ENCODE assay signal across 19 cellular contexts in genomic region chr20:15220778-15221565, GRCh38.
DNase-seq lines count a peak whose midpoint lies in the region; ATAC-seq, FAIRE-seq and TF ChIP-seq lines count a peak whose summit lies in the region.
"Had no signal": no experiment of that assay in that cellular context is flagged by ENCODE, and none has a peak within 500 bp of the region (broad histone marks: within the 10 kb centered on the region; RNA-seq: fewer than 3 reads in every experiment).

No MANE protein-coding gene starts in this region.

- TF ChIP-seq CTCF in A549 (IDR thresholded peaks at IDR 0.05) (no peak), H1 (IDR thresholded peaks at IDR 0.05; ENCODE audit: control extremely low read depth in 1 of 3, insufficient read depth in 1 of 3, low read depth in 1 of 3, low read length in 3 of 3) (no peak), HepG2 (CRISPR knock-in tag; IDR thresholded peaks at IDR 0.05) (no peak)

- no peak overlapping the region for H4K5ac ChIP-seq in H1 (ENCODE audit: insufficient read length, low read depth, low read length)

- H2BK20ac ChIP-seq in H1 (ENCODE audit: low read length): 0 out of 2 replicates have a peak overlapping the region, but pooled peaks have one; percentile 66

- no peak overlapping the region for H3K4me3 Mint-ChIP-seq in activated T-cell treated with anti-CD3 and anti-CD28 coated beads, Interleukin-2, amount 50 U/mL, for 72 hours
- H3K4me3 Mint-ChIP-seq: activated B cell treated with CpG ODN at 0.5 μM for 24 hours had no signal

- H3K4me3 ChIP-seq in A549: no peak overlapping the region
- H3K4me3 ChIP-seq in NT2/D1 (ENCODE audit: insufficient read length, low read depth): no peak overlapping the region
- no peak overlapping the region for H3K4me3 ChIP-seq in H1 (ENCODE audit: extremely low read depth in 1 of 4, insufficient read depth in 2 of 4, low read depth in 3 of 4, low read length in 4 of 4)
- H3K4me3 ChIP-seq in HepG2 (replicated peaks in 1 of 3; ENCODE audit: insufficient read depth in 1 of 3, low read depth in 2 of 3, low read length in 3 of 3): no peak overlapping the region
- H3K4me3 ChIP-seq: body of pancreas, Peyer's patch had no signal

- H3K9me3 ChIP-seq in A549 (no peaks in the 10 kb centered on the region), NT2/D1 (ENCODE audit: insufficient read depth, low read length) (no peaks in the 10 kb centered on the region), H1 (ENCODE audit: insufficient read depth in 2 of 2, low read depth in 1 of 2, low read length in 1 of 2) (no peaks in the 10 kb centered on the region), HepG2 (ENCODE audit: low read length) (0 out of 2 replicates have a peak, but pooled peaks cover 9% of the 10 kb centered on the region)
- H3K9me3 ChIP-seq: body of pancreas, Peyer's patch had no signal

- no peak overlapping the region for H3K4me2 ChIP-seq in A549
- peak overlapping the region; percentile 26 to 42; a peak in 3 of 4 replicates for H3K4me2 ChIP-seq in H1 (ENCODE audit: insufficient read depth in 1 of 2, low read depth in 2 of 2, low read length in 2 of 2)
- H3K4me2 ChIP-seq in HepG2 (ENCODE audit: low read depth, low read length): no peak overlapping the region

- in situ Hi-C loops in HepG2 (cut with HindIII; ENCODE audit: extremely low pct_ligation_motif_present, low pct_unique_long_range_greater_than_20kb): no loop called here

- no peak for TF ChIP-seq EP300 in A549 (IDR thresholded peaks at IDR 0.05)
- TF ChIP-seq EP300 in H1 (IDR thresholded peaks at IDR 0.05; ENCODE audit: borderline replicate concordance in 1 of 2, low read depth in 2 of 2, low read length in 2 of 2): no peak
- no peak for TF ChIP-seq EP300 in HepG2 (IDR thresholded peaks at IDR 0.05; ENCODE audit: low read depth in 2 of 2, low read length in 2 of 2)
- TF ChIP-seq EP300 in HepG2 (CRISPR knock-in tag; IDR thresholded peaks at IDR 0.05; ENCODE audit: borderline replicate concordance): no peak

- H3K18ac ChIP-seq in H1 (ENCODE audit: extremely low read depth, low read length): no peak overlapping the region

- H2BK15ac ChIP-seq in H1 (ENCODE audit: low read length): no peak overlapping the region

- no peak overlapping the region for H3K14ac ChIP-seq in H1 (ENCODE audit: insufficient read length)

- POLR2A ChIA-PET in A549 (lab: Yijun Ruan, JAX): no interaction called here
- POLR2A ChIA-PET in H1 (lab: Charles Lee; ENCODE audit: partially characterized antibody): no interaction called here
- POLR2A ChIA-PET in HepG2 (lab: Yijun Ruan, JAX): no interaction called here

- FAIRE-seq in A549 (lab: Jason Lieb, UNC) (peak; percentile 49), H1 (lab: Jason Lieb, UNC) (no peak), HepG2 (lab: Jason Lieb, UNC) (no peak)
- FAIRE-seq: A204.1 had no signal

- H2AK5ac ChIP-seq in H1 (ENCODE audit: low read depth, low read length): no peak overlapping the region

- H2BK5ac ChIP-seq in H1 (ENCODE audit: low read depth, low read length): peak overlapping the region; percentile 75; the same call in 1 of the 2 replicates

- H3K36me3 Mint-ChIP-seq in activated T-cell treated with anti-CD3 and anti-CD28 coated beads, Interleukin-2, amount 50 U/mL, for 72 hours (ENCODE audit: insufficient read depth in 2 of 2): no peaks in the 10 kb centered on the region

- no peak overlapping the region for H3K56ac ChIP-seq in H1 (replicated peaks; ENCODE audit: insufficient read length, low read depth, low read length)

- no peak for TF ChIP-seq RAD21 in A549 (conservative IDR thresholded peaks at IDR 0.05 in 1 of 2, IDR thresholded peaks at IDR 0.05 in 1 of 2)
- no peak for TF ChIP-seq RAD21 in H1 (IDR thresholded peaks at IDR 0.05 in 1 of 2, conservative IDR thresholded peaks at IDR 0.05 in 1 of 2; ENCODE audit: low read depth in 2 of 2, low read length in 2 of 2)
- no peak for TF ChIP-seq RAD21 in HepG2 (CRISPR knock-in tag; IDR thresholded peaks at IDR 0.05)

- no peaks in the 10 kb centered on the region for H3K79me1 ChIP-seq in H1 (ENCODE audit: low read depth, low read length)

- peaks cover 3 to 10% of the 10 kb centered on the region in 2 donors for H3K9me3 Mint-ChIP-seq in activated T-cell treated with anti-CD3 and anti-CD28 coated beads, Interleukin-2, amount 50 U/mL, for 72 hours
- H3K9me3 Mint-ChIP-seq: activated B cell treated with CpG ODN at 0.5 μM for 24 hours had no signal

- H3K9ac ChIP-seq in NT2/D1 (ENCODE audit: insufficient read length, low read depth) (no peak overlapping the region), H1 (replicated peaks in 1 of 4; ENCODE audit: extremely low read depth in 1 of 4, low read depth in 3 of 4, low read length in 3 of 4) (no peak overlapping the region), HepG2 (ENCODE audit: insufficient read depth, low read depth, low read length) (no peak overlapping the region)

- H3K36me3 ChIP-seq in NT2/D1 (ENCODE audit: insufficient read depth, insufficient read length, low read length) (no peaks in the 10 kb centered on the region), H1 (ENCODE audit: control insufficient read depth in 2 of 4, insufficient read depth in 4 of 4, low read length in 3 of 4) (no peaks in the 10 kb centered on the region), HepG2 (replicated peaks in 1 of 2; ENCODE audit: control insufficient read depth in 1 of 2, insufficient read depth in 2 of 2, low read length in 2 of 2) (no peaks in the 10 kb centered on the region; a peak in 1 of 5 replicates)
- H3K36me3 ChIP-seq: Peyer's patch had no signal

- H4K20me1 ChIP-seq in H1 (replicated peaks in 1 of 2; ENCODE audit: control insufficient read depth in 1 of 2, insufficient read depth in 2 of 2, low read length in 2 of 2) (no peaks in the 10 kb centered on the region), HepG2 (ENCODE audit: insufficient read depth, low read length) (no peaks in the 10 kb centered on the region)

- no peak overlapping the region for H4K8ac ChIP-seq in H1 (ENCODE audit: extremely low read depth, insufficient read depth, low read length)

- H3K4ac ChIP-seq in H1 (replicated peaks; ENCODE audit: insufficient read length, low read depth, low read length): no peak overlapping the region

- TF ChIP-seq POLR2A in A549 (IDR thresholded peaks at IDR 0.05; ENCODE audit: low read length) (no peak), H1 (IDR thresholded peaks at IDR 0.05; ENCODE audit: control extremely low read depth in 1 of 2, low read depth in 2 of 2, low read length in 2 of 2) (no peak), HepG2 (IDR thresholded peaks at IDR 0.05; ENCODE audit: insufficient read depth in 1 of 2, low read depth in 2 of 2, low read length in 2 of 2) (no peak)

- H3K4me1 Mint-ChIP-seq in activated T-cell treated with anti-CD3 and anti-CD28 coated beads, Interleukin-2, amount 50 U/mL, for 72 hours (ENCODE audit: low read depth): peaks cover 6% of the 10 kb centered on the region
- H3K4me1 Mint-ChIP-seq: activated B cell treated with CpG ODN at 0.5 μM for 24 hours had no signal

- DNase-seq in A549 (ENCODE audit: low read depth in 1 of 2, low spot score in 1 of 2) (no peak), NT2/D1 (ENCODE audit: low read depth, low spot score) (peak; percentile 13), H1 (ENCODE audit: low read depth in 1 of 2, low spot score in 2 of 2) (peak in 1 of 2 experiments; percentile 10), HepG2 (ENCODE audit: low spot score) (peak; percentile 18)
- DNase-seq in activated T-cell treated with anti-CD3 and anti-CD28 coated beads, Interleukin-2, amount 50 U/mL, for 72 hours: no peak
- DNase-seq: activated B cell treated with CpG ODN at 0.5 μM for 24 hours; activated gamma-delta T cell; body of pancreas; effector CD4-positive, alpha-beta T cell; MM.1S; NCI-H2081; NCI-H748 treated with DMSO at 0.1 percent for 48 hours; Peyer's patch; T-helper 1 cell had no signal

- H3K27ac ChIP-seq in A549: no peak overlapping the region
- no peak overlapping the region for H3K27ac ChIP-seq in H1 (ENCODE audit: low read depth, low read length)
- no peak overlapping the region for H3K27ac ChIP-seq in HepG2 (ENCODE audit: extremely low read length, insufficient read depth, low read length)
- H3K27ac ChIP-seq: body of pancreas, Peyer's patch had no signal

- H3K23ac ChIP-seq in H1 (ENCODE audit: insufficient read length): no peak overlapping the region

- CTCF ChIA-PET in A549 (lab: Yijun Ruan, JAX) (no interaction called here), H1 (lab: Charles Lee; ENCODE audit: partially characterized antibody) (no interaction called here), HepG2 (lab: Yijun Ruan, JAX; ENCODE audit: low intra/inter-chr PET ratio, low total read pairs) (no interaction called here)

- WGBS in A549 (ENCODE audit: missing lambda C conversion rate): 73% methylated on average over 6 of the region's 6 CpGs
- 90% methylated on average over 6 of the region's 6 CpGs; no CpG with 5 or more reads in 1 of the 2 experiments for WGBS in H1 (ENCODE audit: extremely low coverage in 1 of 2, insufficient coverage in 1 of 2, insufficient read length in 1 of 2, insufficient replicate concordance in 2 of 2, low coverage in 1 of 2, low lambda C conversion rate in 2 of 2, missing lambda C conversion rate in 1 of 2), 2 experiments
- 57% methylated on average over 6 of the region's 6 CpGs for WGBS in HepG2 (ENCODE audit: low lambda C conversion rate)

- peaks cover 4% of the 10 kb centered on the region; the same call in 1 of the 3 replicates for H3K4me1 ChIP-seq in A549
- H3K4me1 ChIP-seq in NT2/D1 (ENCODE audit: insufficient read depth, insufficient read length): no peaks in the 10 kb centered on the region
- peaks cover 0 to 12% (median 4%) of the 10 kb centered on the region in 4 experiments; a peak in 4 of 7 replicates for H3K4me1 ChIP-seq in H1 (replicated peaks in 1 of 4; ENCODE audit: control insufficient read depth in 3 of 4, insufficient read depth in 4 of 4, low read length in 3 of 4)
- H3K4me1 ChIP-seq in HepG2 (ENCODE audit: insufficient read depth, low read length): peaks cover 9% of the 10 kb centered on the region; the same call in 1 of the 2 replicates
- H3K4me1 ChIP-seq: body of pancreas, Peyer's patch had no signal

- H3K79me2 ChIP-seq in H1 (ENCODE audit: control insufficient read depth in 1 of 2, insufficient read depth in 2 of 2, low read length in 2 of 2): no peaks in the 10 kb centered on the region
- H3K79me2 ChIP-seq in HepG2 (ENCODE audit: insufficient read depth, low read length): no peaks in the 10 kb centered on the region

- H3K27me3 Mint-ChIP-seq in activated T-cell treated with anti-CD3 and anti-CD28 coated beads, Interleukin-2, amount 50 U/mL, for 72 hours (ENCODE audit: low read depth): no peaks in the 10 kb centered on the region
- H3K27me3 Mint-ChIP-seq: activated B cell treated with CpG ODN at 0.5 μM for 24 hours, progenitor cell of endocrine pancreas had no signal

- peak overlapping the region; percentile 81 for H4K91ac ChIP-seq in H1 (replicated peaks; ENCODE audit: insufficient read length, low read length)

- no TSS peak for BruUV-seq in HepG2 (replicated peaks; lab: Mats Ljungman, UMichigan)

- H2BK12ac ChIP-seq in H1 (ENCODE audit: low read depth, low read length): peak overlapping the region; percentile 69; the same call in 1 of the 2 replicates

- H2AFZ ChIP-seq in H1 (ENCODE audit: low read length): no peak overlapping the region
- no peak overlapping the region for H2AFZ ChIP-seq in HepG2 (ENCODE audit: low read length)

- no peak overlapping the region for H2BK120ac ChIP-seq in H1 (replicated peaks; ENCODE audit: low read depth, low read length)

- H3K27ac Mint-ChIP-seq in activated T-cell treated with anti-CD3 and anti-CD28 coated beads, Interleukin-2, amount 50 U/mL, for 72 hours: no peak overlapping the region
- H3K27ac Mint-ChIP-seq: activated B cell treated with CpG ODN at 0.5 μM for 24 hours, progenitor cell of endocrine pancreas had no signal

- no peaks in the 10 kb centered on the region for H3K23me2 ChIP-seq in H1 (ENCODE audit: low read depth, low read length)

- intact Hi-C loops in HepG2 (cut with micrococcal nuclease; ENCODE audit: unreplicated experiment): no loop called here

- ATAC-seq in A549 (no peak), HepG2 (no peak), HG03457 (IDR thresholded peaks at IDR 0.05; ENCODE audit: unreplicated experiment) (no peak), HG02763 (IDR thresholded peaks at IDR 0.05; ENCODE audit: unreplicated experiment) (no peak), HG02571 (IDR thresholded peaks at IDR 0.05; ENCODE audit: unreplicated experiment) (no peak)
- no peak for ATAC-seq in activated T-cell treated with anti-CD3 and anti-CD28 coated beads, Interleukin-2, amount 50 U/mL, for 72 hours (replicated peaks in 1 of 2)
- ATAC-seq: body of pancreas had no signal

- no peaks in the 10 kb centered on the region for H3K27me3 ChIP-seq in NT2/D1 (ENCODE audit: insufficient read depth, insufficient read length)
- no peaks in the 10 kb centered on the region for H3K27me3 ChIP-seq in H1 (replicated peaks in 1 of 4; ENCODE audit: control insufficient read depth in 3 of 4, extremely low read depth in 1 of 4, insufficient read depth in 3 of 4, low read length in 3 of 4)
- H3K27me3 ChIP-seq in HepG2 (ENCODE audit: control insufficient read depth in 1 of 2, insufficient read depth in 2 of 2, low read length in 2 of 2): no peaks in the 10 kb centered on the region
- H3K27me3 ChIP-seq: body of pancreas, Peyer's patch had no signal

Comparison
In these comparisons a context has a peak if more than half of its experiments do, and no peak if none do; other contexts are left out.
1. DNase-seq: peak in NT2/D1 (single experiment) and HepG2 (single experiment); none in A549 (0 of 2) and activated T-cell treated with anti-CD3 and anti-CD28 coated beads, Interleukin-2, amount 50 U/mL, for 72 hours (0 of 2).
2. H3K4me2 ChIP-seq: peak in H1 (2 of 2); none in A549 (single experiment) and HepG2 (single experiment).